ENCODE assay signal across 11 cellular contexts in genomic region chr18:33579868-33580205, GRCh38. TPM values are rescaled to one million over a fixed set of nuclear protein-coding genes. Genes with fewer than 3 reads are reported as not detected.
DNase-seq lines count a peak whose midpoint lies in the region; ATAC-seq, FAIRE-seq and TF ChIP-seq lines count a peak whose summit lies in the region.
"Had no signal": no experiment of that assay in that cellular context is flagged by ENCODE, and none has a peak within 500 bp of the region (broad histone marks: within the 10 kb centered on the region; RNA-seq: fewer than 3 reads in every experiment).

No MANE protein-coding gene starts in this region.

- peak overlapping the region; percentile 60 for H3K4me3 ChIP-seq in skeletal muscle cell (ENCODE audit: low read depth, low read length)

- no peak for ATAC-seq in HG02884 (IDR thresholded peaks at IDR 0.05; ENCODE audit: unreplicated experiment)

- DNase-seq in GM12892 (ENCODE audit: insufficient read length): no peak
- peak; percentile 49 for DNase-seq in NCI-H82 treated with DMSO at 0.1 percent for 48 hours (lab: John Stamatoyannopoulos, UW; ENCODE audit: unreplicated experiment)
- DNase-seq in skeletal muscle cell (ENCODE audit: low read depth): no peak
- no peak for DNase-seq in GOT3 (lab: John Stamatoyannopoulos, UW)
- no peak for DNase-seq in NCI-H1048 (lab: John Stamatoyannopoulos, UW)
- DNase-seq: activated naive CD4-positive, alpha-beta T cell treated with anti-CD3 and anti-CD28 coated beads, Interleukin-2, amount 10 ng/mL, durations not matched to agents 7 days and 5 days; ovary; stimulated activated CD4-positive, alpha-beta T cell treated with anti-CD3 and anti-CD28 coated beads, Interleukin-1b, Interleukin-23, amount 100 ng/mL, for 48 hours; WERI-Rb-1 had no signal

- FAIRE-seq in GM12892 (lab: Jason Lieb, UNC): peak; percentile 44
- peak; percentile 27 for FAIRE-seq in islet of Langerhans (lab: Jason Lieb, UNC)

- TF ChIP-seq POLR2A in GM12892 (IDR thresholded peaks at IDR 0.05; ENCODE audit: low read depth, low read length): no peak

RNA-seq across cellular contexts. Expression of gene ASXL3, which starts 1.8 kb away (rescaled TPM):
- polyA plus RNA-seq in GM12892 (2012; ENCODE audit: missing spikeins): not detected
